In the genomic region with DNA sequence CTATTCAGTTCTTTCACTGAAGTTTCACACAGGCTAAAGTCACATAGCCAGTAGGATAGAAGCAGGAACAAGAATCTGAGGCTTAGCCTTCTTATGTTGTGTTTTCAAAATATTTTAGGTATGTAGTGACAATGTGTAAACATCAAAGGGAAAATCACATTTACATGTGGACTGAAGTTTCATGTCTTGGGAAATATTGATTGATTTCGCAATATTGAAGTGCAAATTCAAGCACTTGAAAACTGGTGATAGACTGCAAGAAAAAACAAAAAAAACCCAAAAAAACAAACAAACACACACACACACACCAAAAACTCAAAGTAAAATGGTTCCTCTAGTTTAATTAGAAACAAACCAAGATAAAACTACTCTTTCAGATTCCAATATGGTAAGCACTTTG, we compare ENCODE assay signal across 18 cellular contexts.
DNase-seq lines count a peak whose midpoint lies in the region; ATAC-seq and TF ChIP-seq lines count a peak whose summit lies in the region.
"Had no signal": no experiment of that assay in that cellular context is flagged by ENCODE, and none has a peak within 500 bp of the region (broad histone marks: within the 10 kb centered on the region; RNA-seq: fewer than 3 reads in every experiment).

No MANE protein-coding gene starts in this region.

- no peaks in the 10 kb centered on the region for H4K20me1 ChIP-seq in IMR-90 (ENCODE audit: insufficient read depth, low read length)
- H4K20me1 ChIP-seq: BLaER1 had no signal

- no peaks in the 10 kb centered on the region for H3K27me3 Mint-ChIP-seq in endodermal cell (ENCODE audit: insufficient read depth)
- H3K27me3 Mint-ChIP-seq: B cell; CD4-positive, CD25-positive, alpha-beta regulatory T cell had no signal

- no peak overlapping the region for H3K14ac ChIP-seq in IMR-90 (replicated peaks; ENCODE audit: low read depth, low read length)

- H2AK9ac ChIP-seq in IMR-90 (replicated peaks; ENCODE audit: low read depth, low read length, poor library complexity): no peak overlapping the region

- no peak overlapping the region for H2BK15ac ChIP-seq in IMR-90 (ENCODE audit: low read depth, low read length)

- H3K4me3 Mint-ChIP-seq in endodermal cell: no peak overlapping the region
- H3K4me3 Mint-ChIP-seq: B cell; CD4-positive, CD25-positive, alpha-beta regulatory T cell; CD8-positive, alpha-beta T cell; GM23338; HFFc6 had no signal

- H2BK5ac ChIP-seq in IMR-90 (ENCODE audit: low read depth, low read length, poor library complexity, severe bottlenecking): no peak overlapping the region

- H3K23ac ChIP-seq in IMR-90 (ENCODE audit: low read depth, low read length): no peak overlapping the region

- H2AFZ ChIP-seq in IMR-90 (replicated peaks; ENCODE audit: low read length, poor library complexity): no peak overlapping the region
- H2AFZ ChIP-seq: GM23338 had no signal

- H3K4me3 ChIP-seq in IMR-90 (ENCODE audit: insufficient read depth, low read depth, low read length) (no peak overlapping the region), adipocyte (ENCODE audit: low read length) (no peak overlapping the region), endodermal cell (ENCODE audit: low read length) (peak overlapping the region; percentile 25)
- H3K4me3 ChIP-seq: BLaER1, GM23338, HAP-1 had no signal

- no peak overlapping the region for H3K18ac ChIP-seq in IMR-90 (ENCODE audit: low read depth, low read length)

- no CpG with 5 or more reads among the region's 1 CpG for WGBS in IMR-90 (ENCODE audit: extremely low coverage in 2 of 2, insufficient read length in 1 of 2), 2 experiments
- WGBS in endodermal cell (ENCODE audit: insufficient coverage in 1 of 2, insufficient read length in 1 of 2), 2 experiments: 91% methylated on average over 1 of the region's 1 CpG; no CpG with 5 or more reads in 1 of the 2 experiments

- no TSS peak for BruUV-seq in IMR-90 (replicated peaks; lab: Mats Ljungman, UMichigan)

- H3K36me3 Mint-ChIP-seq in endodermal cell (ENCODE audit: low read depth): peaks cover under 1% of the 10 kb centered on the region
- H3K36me3 Mint-ChIP-seq: CD4-positive, CD25-positive, alpha-beta regulatory T cell; CD8-positive, alpha-beta T cell had no signal

- no peak for TF ChIP-seq POLR2A in IMR-90 (IDR thresholded peaks at IDR 0.05; ENCODE audit: low read depth, low read length)

- TF ChIP-seq CTCF in IMR-90 (conservative IDR thresholded peaks at IDR 0.05; ENCODE audit: low read depth, low read length): no peak
- TF ChIP-seq CTCF in endodermal cell (conservative IDR thresholded peaks at IDR 0.05): no peak

- H4K91ac ChIP-seq in IMR-90 (ENCODE audit: insufficient read depth, low read depth, low read length): no peak overlapping the region

- no peak overlapping the region for H3K4ac ChIP-seq in IMR-90 (ENCODE audit: low read depth, low read length)

- no peak overlapping the region for H2AK5ac ChIP-seq in IMR-90 (ENCODE audit: low read depth, low read length)

- no peak for ATAC-seq in IMR-90 (ENCODE audit: low read depth)
- no peak for ATAC-seq in HG02852 (IDR thresholded peaks at IDR 0.05; ENCODE audit: unreplicated experiment)
- ATAC-seq: CD8-positive, alpha-beta T cell; GM23338 had no signal

- no peak overlapping the region for H3K56ac ChIP-seq in IMR-90 (ENCODE audit: extremely low read depth, insufficient read depth, low read length)

- H3K27ac ChIP-seq in IMR-90 (ENCODE audit: insufficient read depth, low read length) (no peak overlapping the region), endodermal cell (ENCODE audit: low read depth, low read length) (no peak overlapping the region)
- H3K27ac ChIP-seq: BLaER1, C4-2B had no signal

- peaks cover 37% of the 10 kb centered on the region for H3K4me1 Mint-ChIP-seq in endodermal cell
- H3K4me1 Mint-ChIP-seq: B cell; CD4-positive, CD25-positive, alpha-beta regulatory T cell had no signal

- DNase-seq in IMR-90 (no peak), adipocyte (ENCODE audit: low read depth) (peak; percentile 31), endodermal cell (no peak), COR-L47 (lab: John Stamatoyannopoulos, UW) (no peak), NCI-H2227 (lab: John Stamatoyannopoulos, UW; ENCODE audit: unreplicated experiment) (no peak)
- DNase-seq: CD4-positive, CD25-positive, alpha-beta regulatory T cell; CD8-positive, alpha-beta T cell; DMS 273 treated with DMSO at 0.1 percent for 48 hours; DMS79; EL; GDM1; HFFc6 had no signal

- TF ChIP-seq RAD21 in IMR-90 (IDR thresholded peaks at IDR 0.05; ENCODE audit: low read length): no peak

- POLR2A ChIA-PET in IMR-90 (lab: Charles Lee; ENCODE audit: unreplicated experiment): no interaction called here

- intact Hi-C loops in IMR-90 (cut with micrococcal nuclease): no loop called here

- H3K4me1 ChIP-seq in IMR-90 (ENCODE audit: control insufficient read depth, insufficient read depth, low read length) (no peaks in the 10 kb centered on the region), adipocyte (ENCODE audit: control insufficient read depth, insufficient read depth, low read length) (no peaks in the 10 kb centered on the region), endodermal cell (ENCODE audit: control insufficient read depth, insufficient read depth, low read length) (peaks cover 11% of the 10 kb centered on the region)
- H3K4me1 ChIP-seq: BLaER1, HAP-1 had no signal

- CTCF ChIA-PET in IMR-90 (lab: Yijun Ruan, JAX): no interaction called here

- H3K4me2 ChIP-seq in IMR-90 (ENCODE audit: low read depth, low read length): no peak overlapping the region
- H3K4me2 ChIP-seq: BLaER1, GM23338 had no signal

- H3K27ac Mint-ChIP-seq in endodermal cell: no peak overlapping the region
- H3K27ac Mint-ChIP-seq: B cell; CD4-positive, CD25-positive, alpha-beta regulatory T cell; CD8-positive, alpha-beta T cell; GM23338; HFFc6 had no signal

- no peaks in the 10 kb centered on the region for H3K79me1 ChIP-seq in IMR-90 (ENCODE audit: low read depth in 1 of 2, low read length in 2 of 2)

- no peak overlapping the region for H2BK20ac ChIP-seq in IMR-90 (ENCODE audit: low read depth, low read length)

- no peaks in the 10 kb centered on the region for H3K9me1 ChIP-seq in IMR-90 (ENCODE audit: insufficient read depth, low read length)

- peaks cover under 1% of the 10 kb centered on the region for H3K9me3 Mint-ChIP-seq in endodermal cell
- H3K9me3 Mint-ChIP-seq: CD8-positive, alpha-beta T cell; GM23338 had no signal

- H3K36me3 ChIP-seq in IMR-90 (ENCODE audit: control insufficient read depth, insufficient read depth, low read length) (no peaks in the 10 kb centered on the region), adipocyte (ENCODE audit: control insufficient read depth, insufficient read depth, low read length, severe bottlenecking) (no peaks in the 10 kb centered on the region), endodermal cell (ENCODE audit: control insufficient read depth, insufficient read depth, low read length) (no peaks in the 10 kb centered on the region)
- H3K36me3 ChIP-seq: BLaER1, HAP-1 had no signal

- H3K9ac ChIP-seq in IMR-90 (ENCODE audit: low read depth, low read length): no peak overlapping the region
- no peak overlapping the region for H3K9ac ChIP-seq in adipocyte (ENCODE audit: low read length)
- H3K9ac ChIP-seq in endodermal cell (ENCODE audit: extremely low read depth, low read length, poor library complexity, severe bottlenecking): peak overlapping the region; percentile 14
- H3K9ac ChIP-seq: BLaER1 had no signal

- H3K9me3 ChIP-seq in IMR-90 (ENCODE audit: control insufficient read depth, insufficient read depth, low read length): peaks cover 2% of the 10 kb centered on the region; the same call in 1 of the 2 replicates
- no peaks in the 10 kb centered on the region for H3K9me3 ChIP-seq in adipocyte (ENCODE audit: control insufficient read depth, low read length)
- peaks cover 8% of the 10 kb centered on the region for H3K9me3 ChIP-seq in endodermal cell (ENCODE audit: control insufficient read depth, low read length)
- H3K9me3 ChIP-seq: BLaER1, HAP-1 had no signal

- H4K8ac ChIP-seq in IMR-90 (ENCODE audit: low read depth in 2 of 2, low read length in 2 of 2): no peak overlapping the region

- no peaks in the 10 kb centered on the region for H3K27me3 ChIP-seq in IMR-90 (ENCODE audit: control insufficient read depth, insufficient read depth, low read length)
- no peaks in the 10 kb centered on the region for H3K27me3 ChIP-seq in adipocyte (replicated peaks; ENCODE audit: control insufficient read depth, insufficient read depth, low read length)
- no peaks in the 10 kb centered on the region for H3K27me3 ChIP-seq in endodermal cell (ENCODE audit: control insufficient read depth, insufficient read depth, low read length, poor library complexity, severe bottlenecking)
- H3K27me3 ChIP-seq: BLaER1 had no signal

- in situ Hi-C loops in IMR-90 (cut with MboI; ENCODE audit: low sequenced_read_pairs): no loop called here

- dilution Hi-C loops in IMR-90 (cut with HindIII; ENCODE audit: low sequenced_read_pairs, unreplicated experiment): no loop called here

- no peak overlapping the region for H2BK120ac ChIP-seq in IMR-90 (ENCODE audit: low read depth, low read length)

- no peak overlapping the region for H4K5ac ChIP-seq in IMR-90 (ENCODE audit: low read depth, low read length)

TF ChIP-seq in IMR-90, 13 proteins besides CTCF, POLR2A, EP300 and RAD21:
- TF ChIP-seq SMC3 (IDR thresholded peaks at IDR 0.05; ENCODE audit: low read depth, low read length) (no peak), CEBPB (IDR thresholded peaks at IDR 0.05; ENCODE audit: low read depth, low read length) (peak; percentile 82)
